ENCODE assay signal across 17 cellular contexts in genomic region chr6:44828780-44829179, GRCh38.
A peak's percentile ranks its signal among the peaks of the same experiment; 100 is the strongest.
DNase-seq lines count a peak whose midpoint lies in the region; ATAC-seq, FAIRE-seq and TF ChIP-seq lines count a peak whose summit lies in the region.
"Had no signal": no experiment of that assay in that cellular context is flagged by ENCODE, and none has a peak within 500 bp of the region (broad histone marks: within the 10 kb centered on the region; RNA-seq: fewer than 3 reads in every experiment).

No MANE protein-coding gene starts in this region.

- H3K79me2 ChIP-seq in H9 (ENCODE audit: insufficient read depth, low read length), result no peaks in the 10 kb centered on the region

- H4K8ac ChIP-seq in H9 (replicated peaks; ENCODE audit: insufficient read length, low read depth, low read length), result no peak overlapping the region

- H4K20me1 ChIP-seq in H9 (ENCODE audit: control insufficient read depth, insufficient read depth, insufficient read length), result no peaks in the 10 kb centered on the region

- H4K5ac ChIP-seq in H9 (ENCODE audit: insufficient read length, low read depth, low read length), result no peak overlapping the region

- H3K23me2 ChIP-seq in H9 (ENCODE audit: insufficient read length, low read depth, low read length, poor library complexity, severe bottlenecking), result no peaks in the 10 kb centered on the region

- H2BK5ac ChIP-seq in H9 (ENCODE audit: insufficient read length, low read length), result no peak overlapping the region

- no peak for TF ChIP-seq POLR2A in testis (IDR thresholded peaks at IDR 0.05)

- CTCF ChIA-PET in WTC11 (lab: Charles Lee), result no interaction called here
- CTCF ChIA-PET in naive thymus-derived CD4-positive, alpha-beta T cell (lab: Charles Lee), result no interaction called here

- H3K9me3 Mint-ChIP-seq in H9 (no peaks in the 10 kb centered on the region), WTC11 (no peaks in the 10 kb centered on the region)
- no peaks in the 10 kb centered on the region for H3K9me3 Mint-ChIP-seq in naive thymus-derived CD4-positive, alpha-beta T cell
- H3K9me3 Mint-ChIP-seq: activated CD4-positive, alpha-beta memory T cell treated with anti-CD3 and anti-CD28 coated beads, Interleukin-2, amount 10 ng/mL, durations not matched to agents 7 days and 5 days had no signal

- H2BK120ac ChIP-seq in H9 (ENCODE audit: low read depth, low read length, poor library complexity, severe bottlenecking), result no peak overlapping the region

- H2BK12ac ChIP-seq in H9 (ENCODE audit: insufficient read length, low read depth, low read length), result no peak overlapping the region

- no peak overlapping the region for H3K4ac ChIP-seq in H9 (ENCODE audit: low read depth, low read length)

- no peak overlapping the region for H3T11ph ChIP-seq in H9 (ENCODE audit: low read length)

- no peak overlapping the region for H2AFZ ChIP-seq in H9 (ENCODE audit: low read length)

- H3K27ac ChIP-seq in H9 (ENCODE audit: insufficient read length, low read depth, low read length) (no peak overlapping the region), testis (no peak overlapping the region), coronary artery (no peak overlapping the region)
- H3K27ac ChIP-seq in naive thymus-derived CD4-positive, alpha-beta T cell (ENCODE audit: low read depth, low read length), result no peak overlapping the region
- H3K27ac ChIP-seq: left ventricle myocardium inferior, stomach had no signal

- H3K4me1 ChIP-seq in H9 (ENCODE audit: insufficient read depth, low read length), result peaks cover 10% of the 10 kb centered on the region; the same call in 1 of the 2 replicates
- peaks cover 14 to 16% of the 10 kb centered on the region in 2 donors for H3K4me1 ChIP-seq in naive thymus-derived CD4-positive, alpha-beta T cell (ENCODE audit: control insufficient read depth in 2 of 2, insufficient read depth in 2 of 2, low read length in 2 of 2)
- H3K4me1 ChIP-seq in testis, result no peaks in the 10 kb centered on the region
- H3K4me1 ChIP-seq: left ventricle myocardium inferior, stomach had no signal

- H3K27me3 Mint-ChIP-seq in H9 (ENCODE audit: low read depth), result no peaks in the 10 kb centered on the region
- no peaks in the 10 kb centered on the region for H3K27me3 Mint-ChIP-seq in WTC11 (ENCODE audit: low read depth)
- H3K27me3 Mint-ChIP-seq in naive thymus-derived CD4-positive, alpha-beta T cell, result no peaks in the 10 kb centered on the region
- H3K27me3 Mint-ChIP-seq: activated CD4-positive, alpha-beta memory T cell treated with anti-CD3 and anti-CD28 coated beads, Interleukin-2, amount 10 ng/mL, durations not matched to agents 7 days and 5 days had no signal

- H3K23ac ChIP-seq in H9 (ENCODE audit: insufficient read length, low read depth, low read length), result no peak overlapping the region

- H3K9me3 ChIP-seq in H9 (ENCODE audit: control insufficient read depth, low read depth, low read length), result no peaks in the 10 kb centered on the region
- no peaks in the 10 kb centered on the region for H3K9me3 ChIP-seq in naive thymus-derived CD4-positive, alpha-beta T cell (ENCODE audit: control insufficient read depth in 2 of 3, low read length in 3 of 3)
- no peaks in the 10 kb centered on the region for H3K9me3 ChIP-seq in testis
- H3K9me3 ChIP-seq: left ventricle myocardium inferior, stomach had no signal

- peak; percentile 21 for DNase-seq in NCI-H82 (lab: John Stamatoyannopoulos, UW)
- no peak for DNase-seq in NCI-H82 treated with DMSO at 0.1 percent for 48 hours (lab: John Stamatoyannopoulos, UW; ENCODE audit: unreplicated experiment)
- no peak for DNase-seq in H9
- DNase-seq in WTC11 (ENCODE audit: low spot score), result no peak
- peak in 3 of 9 donors; percentile 3 to 14 (median 11) for DNase-seq in naive thymus-derived CD4-positive, alpha-beta T cell
- DNase-seq in urothelium cell line (ENCODE audit: low spot score), result no peak
- DNase-seq in testis, result no peak
- DNase-seq in coronary artery (ENCODE audit: low spot score), result no peak
- DNase-seq: 8988T; activated CD4-positive, alpha-beta memory T cell treated with anti-CD3 and anti-CD28 coated beads, Interleukin-2, amount 10 ng/mL, durations not matched to agents 7 days and 5 days; activated gamma-delta T cell; left ventricle myocardium inferior; NCI-H1105; NCI-H2227 treated with DMSO at 0.1 percent for 48 hours; stimulated activated CD4-positive, alpha-beta T cell treated with anti-CD3 and anti-CD28 coated beads, Interleukin-12 subunit alpha, Interleukin-12 subunit beta, amount 100 ng/mL, for 4 hours; stomach had no signal

- H2BK15ac ChIP-seq in H9 (ENCODE audit: low read depth, low read length), result no peak overlapping the region

- no peak for FAIRE-seq in urothelium cell line (lab: Jason Lieb, UNC)
- FAIRE-seq: RCC 7860 had no signal

- H3K4me3 Mint-ChIP-seq in H9 (no peak overlapping the region), WTC11 (no peak overlapping the region)
- H3K4me3 Mint-ChIP-seq in naive thymus-derived CD4-positive, alpha-beta T cell, result peak overlapping the region; percentile 5 to 63 (median 26)
- H3K4me3 Mint-ChIP-seq: activated CD4-positive, alpha-beta memory T cell treated with anti-CD3 and anti-CD28 coated beads, Interleukin-2, amount 10 ng/mL, durations not matched to agents 7 days and 5 days had no signal

- no peak overlapping the region for H2BK20ac ChIP-seq in H9 (ENCODE audit: low read depth, low read length, poor library complexity, severe bottlenecking)

- no peak overlapping the region for H3K9ac ChIP-seq in H9 (ENCODE audit: extremely low read depth, insufficient read length, low read length)

- no peak overlapping the region for H3K4me3 ChIP-seq in naive thymus-derived CD4-positive, alpha-beta T cell (ENCODE audit: low read length)
- H3K4me3 ChIP-seq in testis (no peak overlapping the region), coronary artery (no peak overlapping the region)
- H3K4me3 ChIP-seq: left ventricle myocardium inferior, stomach had no signal

- POLR2A ChIA-PET in WTC11 (lab: Charles Lee), result no interaction called here
- POLR2A ChIA-PET in naive thymus-derived CD4-positive, alpha-beta T cell (lab: Charles Lee), result interaction anchor here (0.7 to 0.8 kb wide), 2 partner anchors 28 to 148 kb away, joined by 3 read pairs; no protein-coding TSS in a partner anchor

- H3K36me3 ChIP-seq in naive thymus-derived CD4-positive, alpha-beta T cell (ENCODE audit: control insufficient read depth in 2 of 3, insufficient read depth in 3 of 3, low read length in 3 of 3), result peaks cover 0 to 7% (median 0%) of the 10 kb centered on the region in 3 experiments
- no peaks in the 10 kb centered on the region for H3K36me3 ChIP-seq in testis (ENCODE audit: low read depth, missing control alignments)
- H3K36me3 ChIP-seq: left ventricle myocardium inferior, stomach had no signal

- no CpG with 5 or more reads among the region's 2 CpGs for WGBS in H9 (ENCODE audit: extremely low coverage, insufficient read length, low lambda C conversion rate)
- 83 to 94% methylated on average over 2 of the region's 2 CpGs for WGBS in testis, 2 donors

- TF ChIP-seq CTCF in H9 (conservative IDR thresholded peaks at IDR 0.05) (no peak), WTC11 (IDR thresholded peaks at IDR 0.05) (no peak), testis (IDR thresholded peaks at IDR 0.05) (no peak), coronary artery (IDR thresholded peaks at IDR 0.05) (no peak)

- H2AK5ac ChIP-seq in H9 (ENCODE audit: insufficient read length, low read length), result no peak overlapping the region

- intact Hi-C loops in naive thymus-derived CD4-positive, alpha-beta T cell (cut with micrococcal nuclease), result no loop called here
- intact Hi-C loops in testis (cut with DNase I; ENCODE audit: low total_unique reads), result no loop called here

- no peak overlapping the region for H3K4me2 ChIP-seq in H9 (ENCODE audit: insufficient read depth, insufficient read length, low read length)

- H3K27me3 ChIP-seq in H9 (ENCODE audit: insufficient read depth, low read length) (no peaks in the 10 kb centered on the region), testis (no peaks in the 10 kb centered on the region)
- H3K27me3 ChIP-seq in naive thymus-derived CD4-positive, alpha-beta T cell (ENCODE audit: control insufficient read depth in 2 of 2, insufficient read depth in 2 of 2, low read length in 2 of 2), result no peaks in the 10 kb centered on the region
- H3K27me3 ChIP-seq: stomach had no signal

- ATAC-seq in WTC11, result no peak
- ATAC-seq in naive thymus-derived CD4-positive, alpha-beta T cell, result peak; percentile 53

- no peak overlapping the region for H4K91ac ChIP-seq in H9 (ENCODE audit: insufficient read length, low read depth, low read length)

- no peak overlapping the region for H3K18ac ChIP-seq in H9 (ENCODE audit: insufficient read length, low read depth, low read length)

- H3K56ac ChIP-seq in H9 (ENCODE audit: insufficient read length, low read depth, low read length), result no peak overlapping the region

- H3K79me1 ChIP-seq in H9 (ENCODE audit: insufficient read depth, low read depth, low read length, poor library complexity, severe bottlenecking), result no peaks in the 10 kb centered on the region

- peak overlapping the region; percentile 7 to 85 (median 27); a peak in 4 of 7 replicates for H3K27ac Mint-ChIP-seq in H9
- peak overlapping the region; percentile 67 for H3K27ac Mint-ChIP-seq in WTC11
- peak overlapping the region in 7 of 9 donors; percentile 13 to 74 (median 29) for H3K27ac Mint-ChIP-seq in naive thymus-derived CD4-positive, alpha-beta T cell
- H3K27ac Mint-ChIP-seq: activated CD4-positive, alpha-beta memory T cell treated with anti-CD3 and anti-CD28 coated beads, Interleukin-2, amount 10 ng/mL, durations not matched to agents 7 days and 5 days had no signal

- H3K36me3 Mint-ChIP-seq in H9 (ENCODE audit: insufficient read depth in 1 of 3, low read depth in 3 of 3), result no peaks in the 10 kb centered on the region
- H3K36me3 Mint-ChIP-seq in WTC11, result no peaks in the 10 kb centered on the region
- H3K36me3 Mint-ChIP-seq in naive thymus-derived CD4-positive, alpha-beta T cell, result peaks cover 0 to 28% (median 17%) of the 10 kb centered on the region in 5 donors

- no peak overlapping the region for H3K14ac ChIP-seq in H9 (ENCODE audit: insufficient read depth, low read length)

- peaks cover 35 to 44% of the 10 kb centered on the region in 2 experiments for H3K4me1 Mint-ChIP-seq in H9
- peaks cover 61% of the 10 kb centered on the region for H3K4me1 Mint-ChIP-seq in WTC11
- H3K4me1 Mint-ChIP-seq in naive thymus-derived CD4-positive, alpha-beta T cell, result peaks cover 20 to 54% (median 30%) of the 10 kb centered on the region in 7 donors

TF ChIP-seq in WTC11, 78 proteins besides CTCF, POLR2A, EP300 and RAD21 (continues in another document):
- TF ChIP-seq NR3C1 (CRISPR knock-in tag; conservative IDR thresholded peaks at IDR 0.05; ENCODE audit: low read depth) (no peak), NFYB (CRISPR knock-in tag; conservative IDR thresholded peaks at IDR 0.05; ENCODE audit: low read depth) (no peak), IRF2 (CRISPR knock-in tag; IDR thresholded peaks at IDR 0.05; ENCODE audit: borderline replicate concordance, low read depth) (no peak), FOXJ3 (CRISPR knock-in tag; IDR thresholded peaks at IDR 0.05; ENCODE audit: borderline replicate concordance) (no peak)

Comparison
In these comparisons a context has a peak if more than half of its experiments do, and no peak if none do; other contexts are left out.
1. H3K4me3 Mint-ChIP-seq: peak in naive thymus-derived CD4-positive, alpha-beta T cell (10 of 10); none in H9 (0 of 2) and WTC11 (single experiment).
2. Peak in every context shown above with its lines, with median percentiles within 50 percentile points of each other: H3K27ac Mint-ChIP-seq.